ENCODE assay signal across 9 cellular contexts in genomic region chr3:196537319-196537984, GRCh38. TPM values are rescaled to one million over a fixed set of nuclear protein-coding genes. Genes with fewer than 3 reads are reported as not detected.
A peak's percentile ranks its signal among the peaks of the same experiment; 100 is the strongest.
DNase-seq lines count a peak whose midpoint lies in the region; ATAC-seq and TF ChIP-seq lines count a peak whose summit lies in the region.
"Had no signal": no experiment of that assay in that cellular context is flagged by ENCODE, and none has a peak within 500 bp of the region (broad histone marks: within the 10 kb centered on the region; RNA-seq: fewer than 3 reads in every experiment).

No MANE protein-coding gene starts in this region.

- TF ChIP-seq CTCF in GM10248 (IDR thresholded peaks at IDR 0.05; ENCODE audit: control extremely low read depth, extremely low read depth, low read depth, missing control alignments) (peak; percentile 64), fibroblast of lung (conservative IDR thresholded peaks at IDR 0.05 in 1 of 2, IDR thresholded peaks at IDR 0.05 in 1 of 2; ENCODE audit: low read depth in 1 of 2, low read length in 2 of 2) (peak; percentile 57 to 65), sigmoid colon (IDR thresholded peaks at IDR 0.05) (peak; percentile 10 to 36 (median 24))

- no peaks in the 10 kb centered on the region for H3K79me2 ChIP-seq in fibroblast of lung (ENCODE audit: control insufficient read depth, insufficient read depth, low read length)

- CTCF ChIA-PET in GM10248 (lab: Yijun Ruan, JAX): interaction anchor here (0.8 to 3.7 kb wide), 10 partner anchors 9 to 438 kb away, joined by 3 to 24 read pairs (median 3); partner anchors contain the start of gene WDR53

- H3K27ac ChIP-seq in fibroblast of lung (ENCODE audit: insufficient read depth, low read length) (no peak overlapping the region), sigmoid colon (no peak overlapping the region)
- H3K27ac ChIP-seq: SK-N-MC had no signal

- H3K36me3 ChIP-seq in fibroblast of lung (ENCODE audit: control insufficient read depth, insufficient read depth, low read length) (no peaks in the 10 kb centered on the region), sigmoid colon (no peaks in the 10 kb centered on the region)

- no peak for TF ChIP-seq POLR2A in sigmoid colon (IDR thresholded peaks at IDR 0.05)

- no peaks in the 10 kb centered on the region for H3K4me1 ChIP-seq in fibroblast of lung (ENCODE audit: control insufficient read depth, extremely low read depth, insufficient read depth, low read length)
- no peaks in the 10 kb centered on the region for H3K4me1 ChIP-seq in sigmoid colon

- H3K4me3 ChIP-seq in fibroblast of lung (replicated peaks in 1 of 4; ENCODE audit: control extremely low read depth in 1 of 4, insufficient read depth in 1 of 4, low read depth in 3 of 4, low read length in 4 of 4) (no peak overlapping the region), sigmoid colon (no peak overlapping the region)
- H3K4me3 ChIP-seq: SK-N-MC had no signal

- no peaks in the 10 kb centered on the region for H4K20me1 ChIP-seq in fibroblast of lung (ENCODE audit: control insufficient read depth, extremely low read depth, insufficient read depth, low read length)

- H2AFZ ChIP-seq in fibroblast of lung (ENCODE audit: low read length): no peak overlapping the region

- H3K27me3 ChIP-seq in fibroblast of lung (ENCODE audit: control insufficient read depth, insufficient read depth, low read length) (no peaks in the 10 kb centered on the region), sigmoid colon (peaks cover 0 to 15% (median 0%) of the 10 kb centered on the region in 3 donors)

- TF ChIP-seq EP300 in sigmoid colon (IDR thresholded peaks at IDR 0.05): no peak

- intact Hi-C loops in sigmoid colon (cut with DNase I): no loop called here

- POLR2A ChIA-PET in GM10248 (lab: Yijun Ruan, JAX): no interaction called here

- ATAC-seq in HG02678 (IDR thresholded peaks at IDR 0.05; ENCODE audit: unreplicated experiment) (no peak), GM18858 (IDR thresholded peaks at IDR 0.05; ENCODE audit: unreplicated experiment) (no peak)

- DNase-seq in GM10248 (ENCODE audit: extremely low spot score) (peak; percentile 39), NCI-H2196 treated with DMSO at 0.1 percent for 48 hours (lab: John Stamatoyannopoulos, UW; ENCODE audit: unreplicated experiment) (peak; percentile 19), activated T-cell treated with anti-CD3 and anti-CD28 coated beads for 4 hours (peak; percentile 61), fibroblast of lung (ENCODE audit: low read depth in 2 of 2) (peak in 1 of 2 donors; percentile 38), sigmoid colon (no peak), NCI-H2171 treated with DMSO at 0.1 percent for 48 hours (lab: John Stamatoyannopoulos, UW) (no peak)

- WGBS in sigmoid colon, 2 donors: 51 to 55% methylated on average over 18 of the region's 18 CpGs

- H3K9ac ChIP-seq in fibroblast of lung (ENCODE audit: insufficient read depth, low read length): no peak overlapping the region

- no peak overlapping the region for H3K4me2 ChIP-seq in fibroblast of lung (ENCODE audit: extremely low read depth, insufficient read depth, low read length)

- no peaks in the 10 kb centered on the region for H3K9me3 ChIP-seq in fibroblast of lung (ENCODE audit: control insufficient read depth, insufficient read depth, low read depth, low read length)
- H3K9me3 ChIP-seq in sigmoid colon: no peaks in the 10 kb centered on the region

RNA-seq across cellular contexts. Expression of gene SMCO1, which starts 22.3 kb away (rescaled TPM):
- total RNA-seq in fibroblast of lung (not detected in 2 replicates), sigmoid colon (not detected)
- polyA plus RNA-seq in fibroblast of lung (not detected in 2 replicates), sigmoid colon (not detected)
- not detected in 2 replicates for polyA plus RNA-seq in fibroblast of lung (2012)
- not detected in 2 replicates for polyA minus RNA-seq in fibroblast of lung (ENCODE audit: low replicate concordance)

RNA-seq across cellular contexts. Expression of gene WDR53, which starts 30.9 kb away (rescaled TPM):
- 8.3 and 9.0 TPM in 2 replicates for total RNA-seq in fibroblast of lung
- polyA plus RNA-seq in fibroblast of lung: 8.3 and 9.8 TPM in 2 replicates
- 7.3 and 8.2 TPM in 2 replicates for polyA plus RNA-seq in fibroblast of lung (2012)
- 4.0 and 8.0 TPM in 2 replicates for polyA minus RNA-seq in fibroblast of lung (ENCODE audit: low replicate concordance)
- 1 to 10 TPM; 2.9 to 7.2 (median 4.6) TPM for total RNA-seq in sigmoid colon
- polyA plus RNA-seq in sigmoid colon: 10 to 100 TPM in 1 of 3 donors, 1 to 10 TPM in 2; 6.2 to 11.4 (median 9.8) TPM

RNA-seq across cellular contexts. Expression of gene FBXO45, which starts 31.0 kb away (rescaled TPM):
- total RNA-seq in fibroblast of lung (6.9 and 8.2 TPM in 2 replicates), sigmoid colon (10 to 100 TPM in 1 of 4 donors, 1 to 10 TPM in 3; 6.5 to 10.9 (median 8.1) TPM)
- polyA plus RNA-seq in fibroblast of lung (10.6 and 11.7 TPM in 2 replicates), sigmoid colon (1 to 10 TPM; 4.8 to 8.2 (median 5.1) TPM)
- 7.1 and 8.2 TPM in 2 replicates for polyA plus RNA-seq in fibroblast of lung (2012)
- polyA minus RNA-seq in fibroblast of lung (ENCODE audit: low replicate concordance): 0.59 and 3.9 TPM in 2 replicates

RNA-seq across cellular contexts. Expression of gene RNF168, which starts 33.9 kb away (rescaled TPM):
- total RNA-seq in fibroblast of lung: 13.7 and 19.3 TPM in 2 replicates
- polyA plus RNA-seq in fibroblast of lung: 2.6 and 3.1 TPM in 2 replicates
- 6.9 and 10.0 TPM in 2 replicates for polyA plus RNA-seq in fibroblast of lung (2012)
- polyA minus RNA-seq in fibroblast of lung (ENCODE audit: low replicate concordance): 19.0 and 22.7 TPM in 2 replicates
- 10 to 100 TPM; 14.1 to 30.2 (median 16.7) TPM for total RNA-seq in sigmoid colon
- polyA plus RNA-seq in sigmoid colon: 10 to 100 TPM in 1 of 3 donors, 1 to 10 TPM in 2; 3.6 to 10.8 (median 6.0) TPM

Comparison
In these comparisons a context has a peak if more than half of its experiments do, and no peak if none do; other contexts are left out.
1. DNase-seq: peak in GM10248 (single experiment), NCI-H2196 treated with DMSO at 0.1 percent for 48 hours (single experiment) and activated T-cell treated with anti-CD3 and anti-CD28 coated beads for 4 hours (single experiment); none in sigmoid colon (single experiment) and NCI-H2171 treated with DMSO at 0.1 percent for 48 hours (single experiment).
2. Peak in every context shown above with its lines, with median percentiles within 50 percentile points of each other: CTCF ChIP-seq.